Comparison of ENCODE assay signal across 13 cellular contexts in genomic region chr12:114671664-114672476, GRCh38. TPM values are rescaled to one million over a fixed set of nuclear protein-coding genes. Genes with fewer than 3 reads are reported as not detected.
DNase-seq lines count a peak whose midpoint lies in the region; ATAC-seq and TF ChIP-seq lines count a peak whose summit lies in the region.
"Had no signal": no experiment of that assay in that cellular context is flagged by ENCODE, and none has a peak within 500 bp of the region (broad histone marks: within the 10 kb centered on the region; RNA-seq: fewer than 3 reads in every experiment).

No MANE protein-coding gene starts in this region.

- TF ChIP-seq POLR2A in esophagus muscularis mucosa (IDR thresholded peaks at IDR 0.05; ENCODE audit: low read depth), result no peak

- H3K4me1 ChIP-seq in HUES6 (ENCODE audit: control insufficient read depth, insufficient read depth, low read length), result peaks cover 83% of the 10 kb centered on the region
- peaks cover 0 to 40% (median 20%) of the 10 kb centered on the region in 4 donors for H3K4me1 ChIP-seq in esophagus muscularis mucosa

- peak overlapping the region; percentile 61 for H3K9ac ChIP-seq in HUES6 (ENCODE audit: low read length)

- H3K9me3 Mint-ChIP-seq in nephron progenitor cell, result no peaks in the 10 kb centered on the region
- H3K9me3 Mint-ChIP-seq: activated CD4-positive, alpha-beta T cell treated with anti-CD3 and anti-CD28 coated beads, Interleukin-2, amount 10 ng/mL, durations not matched to agents 7 days and 5 days had no signal

- H3K27ac ChIP-seq in 22Rv1 (peak overlapping the region; percentile 99), HUES6 (ENCODE audit: low read depth, low read length) (no peak overlapping the region), esophagus muscularis mucosa (replicated peaks in 1 of 4) (peak overlapping the region; percentile 15 to 58 (median 52))

- no peaks in the 10 kb centered on the region for H3K9me3 ChIP-seq in HUES6 (ENCODE audit: control insufficient read depth, insufficient read depth, low read depth, low read length)
- no peaks in the 10 kb centered on the region for H3K9me3 ChIP-seq in esophagus muscularis mucosa

- H3K27me3 ChIP-seq in HUES6 (ENCODE audit: control insufficient read depth, insufficient read depth, low read length) (peaks cover 99% of the 10 kb centered on the region), esophagus muscularis mucosa (peaks cover 0 to 46% (median 10%) of the 10 kb centered on the region in 4 donors)

- TF ChIP-seq CTCF in 22Rv1 (IDR thresholded peaks at IDR 0.05) (no peak), esophagus muscularis mucosa (IDR thresholded peaks at IDR 0.05) (no peak), nephron progenitor cell (IDR thresholded peaks at IDR 0.05) (no peak)

- 71% methylated on average over 35 of the region's 55 CpGs for WGBS in esophagus muscularis mucosa

- no peak for ATAC-seq in GM21825 (IDR thresholded peaks at IDR 0.05; ENCODE audit: unreplicated experiment)
- ATAC-seq: K562, sciatic nerve had no signal

- H3K36me3 Mint-ChIP-seq in nephron progenitor cell (ENCODE audit: low read depth), result peaks cover 41% of the 10 kb centered on the region

- H3K27ac Mint-ChIP-seq in nephron progenitor cell, result no peak overlapping the region
- H3K27ac Mint-ChIP-seq: activated CD4-positive, alpha-beta T cell treated with anti-CD3 and anti-CD28 coated beads, Interleukin-2, amount 10 ng/mL, durations not matched to agents 7 days and 5 days; B cell had no signal

- peaks cover 4% of the 10 kb centered on the region; the same call in 1 of the 2 replicates for H3K36me3 ChIP-seq in HUES6 (ENCODE audit: control insufficient read depth, insufficient read depth, low read length)
- peaks cover 9 to 54% (median 35%) of the 10 kb centered on the region in 4 donors for H3K36me3 ChIP-seq in esophagus muscularis mucosa

- peaks cover 89% of the 10 kb centered on the region for H3K4me1 Mint-ChIP-seq in nephron progenitor cell
- H3K4me1 Mint-ChIP-seq: activated CD4-positive, alpha-beta T cell treated with anti-CD3 and anti-CD28 coated beads, Interleukin-2, amount 10 ng/mL, durations not matched to agents 7 days and 5 days; B cell had no signal

- DNase-seq in esophagus muscularis mucosa (ENCODE audit: extremely low spot score) (no peak), nephron progenitor cell (peak; percentile 56), Ammon's horn (ENCODE audit: low spot score) (no peak), C1 segment of cervical spinal cord (lab: John Stamatoyannopoulos, UW) (no peak)
- no peak for DNase-seq in stimulated activated CD4-positive, alpha-beta T cell treated with anti-CD3 and anti-CD28 coated beads, Interleukin-1b, Interleukin-23, amount 100 ng/mL, for 48 hours
- DNase-seq: activated CD4-positive, alpha-beta T cell treated with anti-CD3 and anti-CD28 coated beads, Interleukin-2, amount 10 ng/mL, durations not matched to agents 7 days and 5 days; effector CD8-positive, alpha-beta T cell had no signal

- H3K4me3 ChIP-seq in HUES6 (ENCODE audit: low read depth, low read length) (peak overlapping the region; percentile 54), esophagus muscularis mucosa (peak overlapping the region; percentile 25 to 31 (median 28))
- H3K4me3 ChIP-seq: K562 had no signal

- peaks cover 66% of the 10 kb centered on the region for H3K27me3 Mint-ChIP-seq in nephron progenitor cell (ENCODE audit: low read depth, poor library complexity)

- peak overlapping the region; percentile 70 for H3K4me3 Mint-ChIP-seq in nephron progenitor cell
- H3K4me3 Mint-ChIP-seq: activated CD4-positive, alpha-beta T cell treated with anti-CD3 and anti-CD28 coated beads, Interleukin-2, amount 10 ng/mL, durations not matched to agents 7 days and 5 days; B cell had no signal

- TF ChIP-seq EP300 in esophagus muscularis mucosa (IDR thresholded peaks at IDR 0.05), result no peak

- intact Hi-C loops in esophagus muscularis mucosa (cut with DNase I), result no loop called here

RNA-seq across cellular contexts. Expression of gene TBX3, which starts 12.1 kb away (rescaled TPM):
- 10 to 100 TPM in 1 of 4 donors, 1 to 10 TPM in 3; 5.3 to 10.4 (median 8.6) TPM for total RNA-seq in esophagus muscularis mucosa
- total RNA-seq: activated CD4-positive, alpha-beta T cell treated with anti-CD3 and anti-CD28 coated beads, Interleukin-2, amount 10 ng/mL, durations not matched to agents 7 days and 5 days; B cell had no signal
